In the genomic region with DNA sequence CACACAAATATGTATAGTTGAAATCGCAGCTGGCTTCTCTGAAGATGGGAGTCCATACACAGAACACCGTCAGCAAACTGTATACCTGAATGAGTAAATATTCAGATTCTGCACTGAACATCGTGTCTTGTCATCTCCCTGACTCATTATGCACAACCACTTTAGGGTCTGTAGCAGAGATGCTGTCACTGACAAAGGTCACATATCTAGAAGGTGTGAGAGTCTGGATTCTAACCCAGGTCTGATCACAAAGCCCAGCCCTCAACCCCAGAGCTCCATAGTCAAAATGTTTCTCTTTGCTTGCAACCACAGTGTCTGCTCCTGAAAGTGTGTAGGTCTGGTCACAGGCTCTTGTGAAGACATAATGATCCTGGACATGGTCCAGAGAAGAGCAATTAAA, we compare ENCODE assay signal across 20 cellular contexts.
DNase-seq lines count a peak whose midpoint lies in the region; ATAC-seq lines count a peak whose summit lies in the region.
"Had no signal": no experiment of that assay in that cellular context is flagged by ENCODE, and none has a peak within 500 bp of the region (broad histone marks: within the 10 kb centered on the region; RNA-seq: fewer than 3 reads in every experiment).

No MANE protein-coding gene starts in this region.

- peaks cover 6% of the 10 kb centered on the region for H3K27me3 Mint-ChIP-seq in activated CD4-positive, alpha-beta memory T cell treated with anti-CD3 and anti-CD28 coated beads for 36 hours
- H3K27me3 Mint-ChIP-seq in activated CD4-positive, alpha-beta memory T cell treated with anti-CD3 and anti-CD28 coated beads, Interleukin-2, amount 10 ng/mL, durations not matched to agents 7 days and 5 days, result peaks cover 26% of the 10 kb centered on the region

- no peak overlapping the region for H3K4me3 Mint-ChIP-seq in activated CD4-positive, alpha-beta memory T cell treated with anti-CD3 and anti-CD28 coated beads for 36 hours
- H3K4me3 Mint-ChIP-seq in activated CD4-positive, alpha-beta memory T cell treated with anti-CD3 and anti-CD28 coated beads, Interleukin-2, amount 10 ng/mL, durations not matched to agents 7 days and 5 days, result no peak overlapping the region
- H3K4me3 Mint-ChIP-seq: CD4-positive, alpha-beta memory T cell; IgD-negative memory B cell had no signal

- H3K4me1 Mint-ChIP-seq in activated CD4-positive, alpha-beta memory T cell treated with anti-CD3 and anti-CD28 coated beads for 36 hours (ENCODE audit: low read depth), result peaks cover 21% of the 10 kb centered on the region
- H3K4me1 Mint-ChIP-seq in activated CD4-positive, alpha-beta memory T cell treated with anti-CD3 and anti-CD28 coated beads, Interleukin-2, amount 10 ng/mL, durations not matched to agents 7 days and 5 days, result peaks cover 41% of the 10 kb centered on the region
- H3K4me1 Mint-ChIP-seq: IgD-negative memory B cell had no signal

- POLR2A ChIA-PET in activated CD4-positive, alpha-beta memory T cell treated with anti-CD3 and anti-CD28 coated beads for 36 hours (lab: Charles Lee), result no interaction called here
- POLR2A ChIA-PET in activated CD4-positive, alpha-beta memory T cell treated with anti-CD3 and anti-CD28 coated beads, Interleukin-2, amount 10 ng/mL, durations not matched to agents 7 days and 5 days (lab: Charles Lee), result no interaction called here

- CTCF ChIA-PET in activated CD4-positive, alpha-beta memory T cell treated with anti-CD3 and anti-CD28 coated beads for 36 hours (lab: Charles Lee), result no interaction called here
- CTCF ChIA-PET in activated CD4-positive, alpha-beta memory T cell treated with anti-CD3 and anti-CD28 coated beads, Interleukin-2, amount 10 ng/mL, durations not matched to agents 7 days and 5 days (lab: Charles Lee), result interaction anchor here (1.8 kb wide), 1 partner anchor 108 kb away, joined by 6 read pairs; no protein-coding TSS in a partner anchor

- no peaks in the 10 kb centered on the region for H3K9me3 Mint-ChIP-seq in activated CD4-positive, alpha-beta memory T cell treated with anti-CD3 and anti-CD28 coated beads for 36 hours
- no peaks in the 10 kb centered on the region for H3K9me3 Mint-ChIP-seq in activated CD4-positive, alpha-beta memory T cell treated with anti-CD3 and anti-CD28 coated beads, Interleukin-2, amount 10 ng/mL, durations not matched to agents 7 days and 5 days

- intact Hi-C loops in activated CD4-positive, alpha-beta memory T cell treated with anti-CD3 and anti-CD28 coated beads for 36 hours (cut with micrococcal nuclease), result no loop called here

- no peak for ATAC-seq in GM19324 (IDR thresholded peaks at IDR 0.05; ENCODE audit: low FRiP score, unreplicated experiment)
- ATAC-seq: GM12878, Right ventricle myocardium inferior had no signal

- no peaks in the 10 kb centered on the region for H3K36me3 Mint-ChIP-seq in activated CD4-positive, alpha-beta memory T cell treated with anti-CD3 and anti-CD28 coated beads for 36 hours
- no peaks in the 10 kb centered on the region for H3K36me3 Mint-ChIP-seq in activated CD4-positive, alpha-beta memory T cell treated with anti-CD3 and anti-CD28 coated beads, Interleukin-2, amount 10 ng/mL, durations not matched to agents 7 days and 5 days (ENCODE audit: low read depth)
- H3K36me3 Mint-ChIP-seq: CD4-positive, alpha-beta memory T cell; IgD-negative memory B cell had no signal

- H3K27ac Mint-ChIP-seq in activated CD4-positive, alpha-beta memory T cell treated with anti-CD3 and anti-CD28 coated beads for 36 hours, result no peak overlapping the region
- H3K27ac Mint-ChIP-seq in activated CD4-positive, alpha-beta memory T cell treated with anti-CD3 and anti-CD28 coated beads, Interleukin-2, amount 10 ng/mL, durations not matched to agents 7 days and 5 days, result no peak overlapping the region
- H3K27ac Mint-ChIP-seq: CD4-positive, alpha-beta memory T cell; IgD-negative memory B cell had no signal

- peak in 2 of 3 experiments; percentile 15 to 19 for DNase-seq in NCI-H1417 (lab: John Stamatoyannopoulos, UW)
- DNase-seq in NCI-H1417 treated with DMSO at 0.1 percent for 48 hours (lab: John Stamatoyannopoulos, UW), result no peak
- DNase-seq in activated CD4-positive, alpha-beta memory T cell treated with anti-CD3 and anti-CD28 coated beads for 36 hours, result peak; percentile 24
- DNase-seq in activated CD4-positive, alpha-beta memory T cell treated with anti-CD3 and anti-CD28 coated beads, Interleukin-2, amount 10 ng/mL, durations not matched to agents 7 days and 5 days, result no peak
- peak; percentile 34 for DNase-seq in stimulated activated CD4-positive, alpha-beta T cell treated with anti-CD3 and anti-CD28 coated beads, Interleukin-1b, Interleukin-23, amount 100 ng/mL, for 48 hours
- no peak for DNase-seq in stimulated activated CD4-positive, alpha-beta T cell treated with anti-CD3 and anti-CD28 coated beads, Interleukin-4, amount 100 ng/mL, for 4 hours
- no peak for DNase-seq in midbrain (lab: John Stamatoyannopoulos, UW)
- DNase-seq: 8988T; CD4-positive, alpha-beta memory T cell; DND-41; NCI-H1436; NCI-H187 treated with DMSO at 0.1 percent for 48 hours; NCI-H2107; NCI-H2227 treated with DMSO at 0.1 percent for 48 hours; NCI-H510A treated with DMSO at 0.1 percent for 48 hours; NCI-H82 had no signal

Comparison
In these comparisons a context has a peak if more than half of its experiments do, and no peak if none do; other contexts are left out.
1. DNase-seq: peak in NCI-H1417 (2 of 3), activated CD4-positive, alpha-beta memory T cell treated with anti-CD3 and anti-CD28 coated beads for 36 hours (single experiment) and stimulated activated CD4-positive, alpha-beta T cell treated with anti-CD3 and anti-CD28 coated beads, Interleukin-1b, Interleukin-23, amount 100 ng/mL, for 48 hours (single experiment); none in NCI-H1417 treated with DMSO at 0.1 percent for 48 hours (single experiment), activated CD4-positive, alpha-beta memory T cell treated with anti-CD3 and anti-CD28 coated beads, Interleukin-2, amount 10 ng/mL, durations not matched to agents 7 days and 5 days (single experiment), stimulated activated CD4-positive, alpha-beta T cell treated with anti-CD3 and anti-CD28 coated beads, Interleukin-4, amount 100 ng/mL, for 4 hours (0 of 2) and midbrain (single experiment).